In genomic region chrX:39508300-39508692, GRCh38 we compare ENCODE assay signal across 21 cellular contexts.
DNase-seq lines count a peak whose midpoint lies in the region; ATAC-seq and TF ChIP-seq lines count a peak whose summit lies in the region.
"Had no signal": no experiment of that assay in that cellular context is flagged by ENCODE, and none has a peak within 500 bp of the region (broad histone marks: within the 10 kb centered on the region; RNA-seq: fewer than 3 reads in every experiment).

No MANE protein-coding gene starts in this region.

- ATAC-seq in Right ventricle myocardium superior (ENCODE audit: poor library complexity) (no peak), HG03095 (IDR thresholded peaks at IDR 0.05; ENCODE audit: unreplicated experiment) (no peak)
- peak; percentile 82 for ATAC-seq in activated T-helper 17 cell treated with anti-CD3 and anti-CD28 coated beads, Interleukin-2, amount 50 U/mL, for 72 hours (replicated peaks)
- peak; percentile 59 to 71 for ATAC-seq in stimulated activated naive B cell treated with anti-CD40 and anti-IgM and Interleukin-4, amounts not matched to agents 10 μg/mL and 1 μg/mL and 100 μg/mL, for 72 hours (replicated peaks)

- no peaks in the 10 kb centered on the region for H3K27me3 ChIP-seq in left ventricle myocardium inferior (ENCODE audit: low read depth)
- H3K27me3 ChIP-seq: MG63 had no signal

- H3K9me3 Mint-ChIP-seq in activated T-helper 17 cell treated with anti-CD3 and anti-CD28 coated beads, Interleukin-2, amount 50 U/mL, for 72 hours, result no peaks in the 10 kb centered on the region
- H3K9me3 Mint-ChIP-seq in stimulated activated naive B cell treated with anti-CD40 and anti-IgM and Interleukin-4, amounts not matched to agents 10 μg/mL and 1 μg/mL and 100 μg/mL, for 72 hours, result peaks cover 0 to 11% of the 10 kb centered on the region in 2 donors

- no peaks in the 10 kb centered on the region for H3K36me3 Mint-ChIP-seq in activated T-helper 17 cell treated with anti-CD3 and anti-CD28 coated beads, Interleukin-2, amount 50 U/mL, for 72 hours (ENCODE audit: low read depth)
- H3K36me3 Mint-ChIP-seq in stimulated activated naive B cell treated with anti-CD40 and anti-IgM and Interleukin-4, amounts not matched to agents 10 μg/mL and 1 μg/mL and 100 μg/mL, for 72 hours, result peaks cover 0 to 12% of the 10 kb centered on the region in 2 donors

- H3K4me1 ChIP-seq in left ventricle myocardium inferior, result no peaks in the 10 kb centered on the region

- no peaks in the 10 kb centered on the region for H3K4me1 Mint-ChIP-seq in activated T-helper 17 cell treated with anti-CD3 and anti-CD28 coated beads, Interleukin-2, amount 50 U/mL, for 72 hours
- H3K4me1 Mint-ChIP-seq in stimulated activated naive B cell treated with anti-CD40 and anti-IgM and Interleukin-4, amounts not matched to agents 10 μg/mL and 1 μg/mL and 100 μg/mL, for 72 hours, result peaks cover 4 to 10% of the 10 kb centered on the region in 2 donors

- H3K27ac Mint-ChIP-seq in activated T-helper 17 cell treated with anti-CD3 and anti-CD28 coated beads, Interleukin-2, amount 50 U/mL, for 72 hours, result no peak overlapping the region
- no peak overlapping the region for H3K27ac Mint-ChIP-seq in stimulated activated naive B cell treated with anti-CD40 and anti-IgM and Interleukin-4, amounts not matched to agents 10 μg/mL and 1 μg/mL and 100 μg/mL, for 72 hours

- DNase-seq in left ventricle myocardium inferior, result no peak
- no peak for DNase-seq in Right ventricle myocardium superior
- DNase-seq in GM13977 (ENCODE audit: low spot score), result peak; percentile 25
- DNase-seq in stimulated activated naive B cell treated with anti-CD40 and anti-IgM and Interleukin-4, amounts not matched to agents 10 μg/mL and 1 μg/mL and 100 μg/mL, for 72 hours, result no peak
- no peak for DNase-seq in NCI-H510A treated with DMSO at 0.1 percent for 48 hours (lab: John Stamatoyannopoulos, UW)
- DNase-seq: effector CD4-positive, alpha-beta T cell; erythroblast; GDM1; head of caudate nucleus; KBM-7; left cardiac atrium; MG63; NCI-H2081; OCI-M1; stimulated activated CD4-positive, alpha-beta T cell treated with anti-CD3 and anti-CD28 coated beads, Interleukin-2, amount 100 ng/mL, for 48 hours; T-helper 9 cell; WERI-Rb-1 had no signal

- H3K27ac ChIP-seq in left ventricle myocardium inferior (replicated peaks), result peak overlapping the region; percentile 61
- H3K27ac ChIP-seq: skin epidermis, thoracic aorta had no signal

- H3K4me3 ChIP-seq in left ventricle myocardium inferior, result no peak overlapping the region
- H3K4me3 ChIP-seq: MG63, skin epidermis, thoracic aorta had no signal

- peak overlapping the region; percentile 10 for H3K4me3 Mint-ChIP-seq in activated T-helper 17 cell treated with anti-CD3 and anti-CD28 coated beads, Interleukin-2, amount 50 U/mL, for 72 hours
- no peak overlapping the region for H3K4me3 Mint-ChIP-seq in stimulated activated naive B cell treated with anti-CD40 and anti-IgM and Interleukin-4, amounts not matched to agents 10 μg/mL and 1 μg/mL and 100 μg/mL, for 72 hours

- intact Hi-C loops in left ventricle myocardium inferior (cut with micrococcal nuclease), result no loop called here
- intact Hi-C loops in Right ventricle myocardium superior (cut with DNase I), result no loop called here

- in situ Hi-C loops in GM13977 (cut with MboI; ENCODE audit: low pct_unique_long_range_greater_than_20kb, low sequenced_read_pairs, unreplicated experiment), result no loop called here

- H3K9me3 ChIP-seq in left ventricle myocardium inferior (replicated peaks), result peaks cover 16% of the 10 kb centered on the region
- H3K9me3 ChIP-seq: MG63, thoracic aorta had no signal

- no peaks in the 10 kb centered on the region for H3K36me3 ChIP-seq in left ventricle myocardium inferior
- H3K36me3 ChIP-seq: MG63, thoracic aorta, WERI-Rb-1 had no signal

- no peak for TF ChIP-seq CTCF in left ventricle myocardium inferior (IDR thresholded peaks at IDR 0.05; ENCODE audit: borderline replicate concordance)
- TF ChIP-seq CTCF in GM13977 (IDR thresholded peaks at IDR 0.05; ENCODE audit: extremely low read depth, insufficient read depth, missing control alignments), result no peak

- H3K27me3 Mint-ChIP-seq in activated T-helper 17 cell treated with anti-CD3 and anti-CD28 coated beads, Interleukin-2, amount 50 U/mL, for 72 hours, result no peaks in the 10 kb centered on the region
- H3K27me3 Mint-ChIP-seq in stimulated activated naive B cell treated with anti-CD40 and anti-IgM and Interleukin-4, amounts not matched to agents 10 μg/mL and 1 μg/mL and 100 μg/mL, for 72 hours, result no peaks in the 10 kb centered on the region

Comparison
In these comparisons a context has a peak if more than half of its experiments do, and no peak if none do; other contexts are left out.
1. ATAC-seq: peak in activated T-helper 17 cell treated with anti-CD3 and anti-CD28 coated beads, Interleukin-2, amount 50 U/mL, for 72 hours (single experiment) and stimulated activated naive B cell treated with anti-CD40 and anti-IgM and Interleukin-4, amounts not matched to agents 10 μg/mL and 1 μg/mL and 100 μg/mL, for 72 hours (2 of 2); none in Right ventricle myocardium superior (single experiment) and HG03095 (single experiment).